ENCODE assay signal across 24 cellular contexts in genomic region chr10:81157649-81158048, GRCh38.
"Had no signal": no experiment of that assay in that cellular context is flagged by ENCODE, and none has a peak within 500 bp of the region (broad histone marks: within the 10 kb centered on the region; RNA-seq: fewer than 3 reads in every experiment).

No MANE protein-coding gene starts in this region.

- ATAC-seq: HepG2, Panc1, PC-3, T-cell had no signal

- DNase-seq: IMR-90, Karpas-422, KG1, MG63, NCI-H1092, NCI-H1105 treated with DMSO at 0.1 percent for 48 hours, NCI-H1417 treated with DMSO at 0.1 percent for 48 hours, NCI-H187, NCI-H2029, NCI-H2081 treated with DMSO at 0.1 percent for 48 hours, NCI-H2171, NCI-H226, NCI-H446, NCI-H510A, NCI-H524 treated with DMSO at 0.1 percent for 48 hours, NCI-H69, NCI-H774, PC-3, SHP77, SK-N-SH, SW 1271, T-cell had no signal
